ENCODE assay signal across 1 cellular context in genomic region chr14:41349289-41349910, GRCh38.
TF ChIP-seq lines count a peak whose summit lies in the region.

No MANE protein-coding gene starts in this region.

TF ChIP-seq in HepG2, 621 proteins besides CTCF, POLR2A, EP300 and RAD21 (continued from another document):
- no peak for TF ChIP-seq CERS6 (CRISPR knock-in tag; IDR thresholded peaks at IDR 0.05)
